Comparison of ENCODE assay signal across 8 cellular contexts in genomic region chrX:154411322-154411980, GRCh38.
DNase-seq lines count a peak whose midpoint lies in the region; ATAC-seq lines count a peak whose summit lies in the region.

TSS of gene TAFAZZIN (plus strand) at chrX:154411539. CDS start at chrX:154411844, 305 bp downstream.

- no peaks in the 10 kb centered on the region for H3K9me3 ChIP-seq in NT2/D1 (ENCODE audit: insufficient read depth, low read length)

- H3K36me3 ChIP-seq in NT2/D1 (ENCODE audit: insufficient read depth, insufficient read length, low read length): peaks cover 6% of the 10 kb centered on the region

- peak; percentile 49 for ATAC-seq in HG03342 (IDR thresholded peaks at IDR 0.05; ENCODE audit: unreplicated experiment)

- peak within 1 kb of the TSS; percentile 76 for H3K9ac ChIP-seq in NT2/D1 (ENCODE audit: insufficient read length, low read depth)

- H3K27me3 ChIP-seq in NT2/D1 (ENCODE audit: insufficient read depth, insufficient read length): no peaks in the 10 kb centered on the region

- DNase-seq in SKM-1 treated with dmso at 0.1 percent for 144 hours (lab: John Stamatoyannopoulos, UW; ENCODE audit: unreplicated experiment) (peak; percentile 34), SKM-1 (lab: John Stamatoyannopoulos, UW; ENCODE audit: unreplicated experiment) (no peak), NT2/D1 (ENCODE audit: low read depth, low spot score) (no peak), activated T-cell treated with anti-CD3 and anti-CD28 coated beads for 24 hours (ENCODE audit: low read depth) (peak; percentile 71), epidermal melanocyte (ENCODE audit: insufficient read length, low spot score) (peak; percentile 70), midbrain (lab: John Stamatoyannopoulos, UW) (peak; percentile 44)
- peak; percentile 35 for DNase-seq in stimulated activated CD8-positive, alpha-beta memory T cell treated with anti-CD3 and anti-CD28 coated beads, Interleukin-7, amount 100 ng/mL, for 24 hours (ENCODE audit: low read depth)

- H3K4me1 ChIP-seq in NT2/D1 (ENCODE audit: insufficient read depth, insufficient read length): peaks cover 1% of the 10 kb centered on the region

- peak within 1 kb of the TSS; percentile 50 for H3K4me3 ChIP-seq in NT2/D1 (ENCODE audit: insufficient read length, low read depth)

Comparison
In these comparisons a context has a peak if more than half of its experiments do, and no peak if none do; other contexts are left out.
1. DNase-seq: peak in SKM-1 treated with dmso at 0.1 percent for 144 hours (single experiment), activated T-cell treated with anti-CD3 and anti-CD28 coated beads for 24 hours (single experiment), epidermal melanocyte (single experiment), midbrain (single experiment) and stimulated activated CD8-positive, alpha-beta memory T cell treated with anti-CD3 and anti-CD28 coated beads, Interleukin-7, amount 100 ng/mL, for 24 hours (single experiment); none in SKM-1 (single experiment) and NT2/D1 (single experiment).